ENCODE assay signal across 8 cellular contexts in genomic region chr11:110712643-110713468, GRCh38. TPM values are rescaled to one million over a fixed set of nuclear protein-coding genes. Genes with fewer than 3 reads are reported as not detected.
DNase-seq lines count a peak whose midpoint lies in the region; ATAC-seq and TF ChIP-seq lines count a peak whose summit lies in the region.

No MANE protein-coding gene starts in this region.

- no peak for TF ChIP-seq CTCF in CD4-positive, alpha-beta T cell (IDR thresholded peaks at IDR 0.05)
- TF ChIP-seq CTCF in activated CD8-positive, alpha-beta T cell treated with anti-CD3 and anti-CD28 coated beads for 36 hours (IDR thresholded peaks at IDR 0.05): no peak

- DNase-seq in CD4-positive, alpha-beta T cell: peak in 1 of 10 experiments; percentile 1
- no peak for DNase-seq in activated CD8-positive, alpha-beta T cell treated with anti-CD3 and anti-CD28 coated beads for 36 hours
- DNase-seq in glomerular endothelial cell (ENCODE audit: extremely low read depth, low read depth, low spot score) (peak; percentile 50), A172 (ENCODE audit: low spot score) (no peak), HK-2 (ENCODE audit: unreplicated experiment) (no peak)

- no peak overlapping the region for H3K27ac Mint-ChIP-seq in CD4-positive, alpha-beta T cell
- no peak overlapping the region for H3K27ac Mint-ChIP-seq in activated CD8-positive, alpha-beta T cell treated with anti-CD3 and anti-CD28 coated beads for 36 hours

- POLR2A ChIA-PET in CD4-positive, alpha-beta T cell (lab: Charles Lee): no interaction called here
- POLR2A ChIA-PET in activated CD8-positive, alpha-beta T cell treated with anti-CD3 and anti-CD28 coated beads for 36 hours (lab: Charles Lee): no interaction called here

- H3K27me3 ChIP-seq in CD4-positive, alpha-beta T cell (ENCODE audit: control insufficient read depth, insufficient read depth, low read length): peaks cover 67% of the 10 kb centered on the region
- H3K27me3 ChIP-seq in HUES64 (ENCODE audit: insufficient read depth, low read length) (peaks cover 90% of the 10 kb centered on the region), neuron (ENCODE audit: insufficient read depth, low read length) (peaks cover 63% of the 10 kb centered on the region)

- peak overlapping the region; percentile 57 for H3K4me3 Mint-ChIP-seq in CD4-positive, alpha-beta T cell
- H3K4me3 Mint-ChIP-seq in activated CD8-positive, alpha-beta T cell treated with anti-CD3 and anti-CD28 coated beads for 36 hours: peak overlapping the region; percentile 45

- intact Hi-C loops in CD4-positive, alpha-beta T cell (cut with DNase I, micrococcal nuclease): no loop called here
- intact Hi-C loops in activated CD8-positive, alpha-beta T cell treated with anti-CD3 and anti-CD28 coated beads for 36 hours (cut with micrococcal nuclease): no loop called here

- H3K36me3 ChIP-seq in HUES64 (ENCODE audit: insufficient read depth, low read length): no peaks in the 10 kb centered on the region
- no peaks in the 10 kb centered on the region for H3K36me3 ChIP-seq in neuron (ENCODE audit: insufficient read depth, low read length)

- CTCF ChIA-PET in CD4-positive, alpha-beta T cell (lab: Charles Lee): no interaction called here
- CTCF ChIA-PET in activated CD8-positive, alpha-beta T cell treated with anti-CD3 and anti-CD28 coated beads for 36 hours (lab: Charles Lee): no interaction called here

- H3K9ac ChIP-seq in HUES64 (ENCODE audit: low read depth, low read length): no peak overlapping the region; the same call in 1 of the 2 replicates

- H3K9me3 ChIP-seq in CD4-positive, alpha-beta T cell (ENCODE audit: control insufficient read depth, low read length): no peaks in the 10 kb centered on the region
- H3K9me3 ChIP-seq in HUES64 (ENCODE audit: insufficient read depth, low read depth, low read length): no peaks in the 10 kb centered on the region
- no peaks in the 10 kb centered on the region for H3K9me3 ChIP-seq in neuron (ENCODE audit: low read length)

- peaks cover 25% of the 10 kb centered on the region for H3K4me1 Mint-ChIP-seq in CD4-positive, alpha-beta T cell (ENCODE audit: low read depth)
- peaks cover 13% of the 10 kb centered on the region for H3K4me1 Mint-ChIP-seq in activated CD8-positive, alpha-beta T cell treated with anti-CD3 and anti-CD28 coated beads for 36 hours (ENCODE audit: low read depth)

- no peak overlapping the region for H3K27ac ChIP-seq in CD4-positive, alpha-beta T cell (ENCODE audit: low read depth, low read length)
- H3K27ac ChIP-seq in HUES64 (ENCODE audit: low read depth, low read length): no peak overlapping the region

- H3K4me3 ChIP-seq in HUES64 (ENCODE audit: low read length) (peak overlapping the region; percentile 55), neuron (ENCODE audit: low read length) (peak overlapping the region; percentile 39)

- 3% methylated on average over 52 of the region's 52 CpGs for WGBS in HUES64

- ATAC-seq in CD4-positive, alpha-beta T cell (ENCODE audit: poor library complexity): peak; percentile 23
- ATAC-seq in GM19467 (IDR thresholded peaks at IDR 0.05; ENCODE audit: unreplicated experiment): peak; percentile 7
- peak; percentile 24 for ATAC-seq in activated CD8-positive, alpha-beta T cell treated with anti-CD3 and anti-CD28 coated beads for 36 hours

- H3K4me1 ChIP-seq in HUES64 (ENCODE audit: insufficient read depth, low read length): no peaks in the 10 kb centered on the region
- H3K4me1 ChIP-seq in neuron (ENCODE audit: insufficient read depth, low read length): peaks cover 3% of the 10 kb centered on the region

- H3K9me3 Mint-ChIP-seq in CD4-positive, alpha-beta T cell: no peaks in the 10 kb centered on the region
- no peaks in the 10 kb centered on the region for H3K9me3 Mint-ChIP-seq in activated CD8-positive, alpha-beta T cell treated with anti-CD3 and anti-CD28 coated beads for 36 hours

- H3K27me3 Mint-ChIP-seq in CD4-positive, alpha-beta T cell: peaks cover 64% of the 10 kb centered on the region
- peaks cover 57% of the 10 kb centered on the region for H3K27me3 Mint-ChIP-seq in activated CD8-positive, alpha-beta T cell treated with anti-CD3 and anti-CD28 coated beads for 36 hours

- no peaks in the 10 kb centered on the region for H3K36me3 Mint-ChIP-seq in CD4-positive, alpha-beta T cell (ENCODE audit: low read depth)
- no peaks in the 10 kb centered on the region for H3K36me3 Mint-ChIP-seq in activated CD8-positive, alpha-beta T cell treated with anti-CD3 and anti-CD28 coated beads for 36 hours (ENCODE audit: low read depth)

- peak overlapping the region; percentile 75 for H2AFZ ChIP-seq in neuron (ENCODE audit: low read depth, low read length)

RNA-seq across cellular contexts. Expression of gene ARHGAP20, which starts 0.6 kb away (rescaled TPM):
- not detected for total RNA-seq in CD4-positive, alpha-beta T cell
- polyA plus RNA-seq in HUES64 (2013, experiment 1 of 2): 0.20 TPM
- 0.06 TPM for polyA plus RNA-seq in HUES64 (2013, experiment 2 of 2)
- under 1 TPM; 0.25 to 0.45 TPM for total RNA-seq in activated CD8-positive, alpha-beta T cell treated with anti-CD3 and anti-CD28 coated beads for 36 hours
- 0.29 and 0.70 TPM in 2 replicates for total RNA-seq in glomerular endothelial cell
- total RNA-seq in A172 (2014; rRNA removed; shearing (Covaris generic)): not detected in 2 replicates
